22 cellular contexts compared by ENCODE assay signal in genomic region chr21:46291561-46291960, GRCh38.
"Had no signal": no experiment of that assay in that cellular context is flagged by ENCODE, and none has a peak within 500 bp of the region (broad histone marks: within the 10 kb centered on the region; RNA-seq: fewer than 3 reads in every experiment).

No MANE protein-coding gene starts in this region.

- H3K4me3 Mint-ChIP-seq: activated CD4-positive, alpha-beta T cell treated with anti-CD3 and anti-CD28 coated beads, Interleukin-2, amount 10 ng/mL, durations not matched to agents 7 days and 5 days; activated naive CD8-positive, alpha-beta T cell treated with anti-CD3 and anti-CD28 coated beads, Interleukin-2, amount 50 U/mL, for 24 hours; activated T-cell treated with anti-CD3 and anti-CD28 coated beads, Interleukin-2, amount 50 U/mL, for 4 hours; neural progenitor cell; T-cell; T-helper 2 cell treated with Interferon-gamma antibody and Interleukin-4, amounts not matched to agents 5 μg/mL and 100 μg/mL, for 36 hours had no signal

- H3K27me3 ChIP-seq: neural progenitor cell, upper lobe of left lung had no signal

- H3K9ac ChIP-seq: neural progenitor cell had no signal

- ATAC-seq: activated naive CD8-positive, alpha-beta T cell treated with anti-CD3 and anti-CD28 coated beads, Interleukin-2, amount 50 U/mL, for 24 hours; activated T-cell treated with anti-CD3 and anti-CD28 coated beads, Interleukin-2, amount 50 U/mL, for 4 hours; gastroesophageal sphincter; naive thymus-derived CD4-positive, alpha-beta T cell; stimulated activated naive CD8-positive, alpha-beta T cell treated with anti-CD3 and anti-CD28 coated beads, Interleukin-15, Interleukin-2, amounts not matched to agents 100 U/mL and 50 U/mL, for 24 hours; T-cell had no signal

- H3K9me3 Mint-ChIP-seq: activated naive CD8-positive, alpha-beta T cell treated with anti-CD3 and anti-CD28 coated beads, Interleukin-2, amount 50 U/mL, for 24 hours; activated T-cell treated with anti-CD3 and anti-CD28 coated beads, Interleukin-2, amount 50 U/mL, for 4 hours; activated T-helper 2 cell treated with anti-CD3 and anti-CD28 coated beads, Interferon-gamma antibody, Interleukin-2, Interleukin-4, amounts not matched to agents 10 μg/mL and 5 μg/mL and 100 μg/mL, durations not matched to agents 14 hours and 24 hours and 36 hours; T-cell had no signal

- H3K4me3 ChIP-seq: coronary artery, gastroesophageal sphincter, left ventricle myocardium inferior, neural progenitor cell, upper lobe of left lung had no signal

- H3K9me3 ChIP-seq: gastroesophageal sphincter, left ventricle myocardium inferior, upper lobe of left lung had no signal

- H3K27ac Mint-ChIP-seq: activated CD4-positive, alpha-beta T cell treated with anti-CD3 and anti-CD28 coated beads, Interleukin-2, amount 10 ng/mL, durations not matched to agents 7 days and 5 days; activated naive CD8-positive, alpha-beta T cell treated with anti-CD3 and anti-CD28 coated beads, Interleukin-2, amount 50 U/mL, for 24 hours; activated T-helper 2 cell treated with anti-CD3 and anti-CD28 coated beads, Interferon-gamma antibody, Interleukin-2, Interleukin-4, amounts not matched to agents 10 μg/mL and 5 μg/mL and 100 μg/mL, durations not matched to agents 14 hours and 24 hours and 36 hours; neural progenitor cell; T-cell; T-helper 2 cell treated with Interferon-gamma antibody and Interleukin-4, amounts not matched to agents 5 μg/mL and 100 μg/mL, for 36 hours had no signal

- H3K27ac ChIP-seq: coronary artery, epithelial cell of prostate, gastroesophageal sphincter, left ventricle myocardium inferior, neural progenitor cell, upper lobe of left lung, WERI-Rb-1 had no signal

- H3K27me3 Mint-ChIP-seq: activated CD4-positive, alpha-beta T cell treated with anti-CD3 and anti-CD28 coated beads, Interleukin-2, amount 10 ng/mL, durations not matched to agents 7 days and 5 days; activated naive CD8-positive, alpha-beta T cell treated with anti-CD3 and anti-CD28 coated beads, Interleukin-2, amount 50 U/mL, for 24 hours; naive thymus-derived CD4-positive, alpha-beta T cell; T-cell had no signal

- H3K36me3 ChIP-seq: neural progenitor cell had no signal

- DNase-seq: activated CD4-positive, alpha-beta T cell treated with anti-CD3 and anti-CD28 coated beads, Interleukin-2, amount 10 ng/mL, durations not matched to agents 7 days and 5 days; activated CD4-positive, CD25-positive, alpha-beta regulatory T cell treated with anti-CD3 and anti-CD28 coated beads, Interleukin-2, amount 50 U/mL, for 72 hours; activated CD8-positive, alpha-beta memory T cell treated with anti-CD3 and anti-CD28 coated beads, Interleukin-2, amount 50 U/mL, for 48 hours; activated naive CD4-positive, alpha-beta T cell; activated naive CD8-positive, alpha-beta T cell treated with anti-CD3 and anti-CD28 coated beads, Interleukin-2, amount 50 U/mL, for 24 hours; activated T-cell treated with anti-CD3 and anti-CD28 coated beads, Interleukin-2, amount 50 U/mL, for 4 hours; cerebellar nuclear complex; head of caudate nucleus; hypothalamus; left ventricle myocardium inferior; naive thymus-derived CD4-positive, alpha-beta T cell; stimulated activated CD4-positive, alpha-beta T cell treated with anti-CD3 and anti-CD28 coated beads, Interleukin-4, amount 100 ng/mL, for 24 hours; stimulated activated naive CD8-positive, alpha-beta T cell treated with anti-CD3 and anti-CD28 coated beads, Interleukin-15, Interleukin-2, amounts not matched to agents 100 U/mL and 50 U/mL, for 24 hours; T-cell; upper lobe of left lung; WERI-Rb-1 had no signal
